In genomic region chr7:73624669-73625001, GRCh38 we compare ENCODE assay signal across 1 cellular context.
TF ChIP-seq lines count a peak whose summit lies in the region.

No MANE protein-coding gene starts in this region.

TF ChIP-seq in endothelial cell of umbilical vein, 7 proteins besides CTCF, POLR2A, EP300 and RAD21:
- TF ChIP-seq FOS (IDR thresholded peaks at IDR 0.05; ENCODE audit: borderline replicate concordance, insufficient read depth, low read length), result no peak
- TF ChIP-seq GATA2 (IDR thresholded peaks at IDR 0.05; ENCODE audit: insufficient read depth, insufficient read length, low read depth, low read length), result no peak
TF ChIP-seq in endothelial cell of umbilical vein: peak in this region for 0.
